8 cellular contexts compared by ENCODE assay signal in genomic region chr3:162971715-162972114, GRCh38.
"Had no signal": no experiment of that assay in that cellular context is flagged by ENCODE, and none has a peak within 500 bp of the region (broad histone marks: within the 10 kb centered on the region; RNA-seq: fewer than 3 reads in every experiment).

No MANE protein-coding gene starts in this region.

- ATAC-seq: GM12878 had no signal

- H3K4me3 ChIP-seq: GM12878 had no signal

- FAIRE-seq: G401.6, GM12878, GM12891, GM12892, GM18507, GM19239 had no signal

- DNase-seq: GDM1, GF-D8 had no signal
